ENCODE assay signal across 1 cellular context in the genomic region with DNA sequence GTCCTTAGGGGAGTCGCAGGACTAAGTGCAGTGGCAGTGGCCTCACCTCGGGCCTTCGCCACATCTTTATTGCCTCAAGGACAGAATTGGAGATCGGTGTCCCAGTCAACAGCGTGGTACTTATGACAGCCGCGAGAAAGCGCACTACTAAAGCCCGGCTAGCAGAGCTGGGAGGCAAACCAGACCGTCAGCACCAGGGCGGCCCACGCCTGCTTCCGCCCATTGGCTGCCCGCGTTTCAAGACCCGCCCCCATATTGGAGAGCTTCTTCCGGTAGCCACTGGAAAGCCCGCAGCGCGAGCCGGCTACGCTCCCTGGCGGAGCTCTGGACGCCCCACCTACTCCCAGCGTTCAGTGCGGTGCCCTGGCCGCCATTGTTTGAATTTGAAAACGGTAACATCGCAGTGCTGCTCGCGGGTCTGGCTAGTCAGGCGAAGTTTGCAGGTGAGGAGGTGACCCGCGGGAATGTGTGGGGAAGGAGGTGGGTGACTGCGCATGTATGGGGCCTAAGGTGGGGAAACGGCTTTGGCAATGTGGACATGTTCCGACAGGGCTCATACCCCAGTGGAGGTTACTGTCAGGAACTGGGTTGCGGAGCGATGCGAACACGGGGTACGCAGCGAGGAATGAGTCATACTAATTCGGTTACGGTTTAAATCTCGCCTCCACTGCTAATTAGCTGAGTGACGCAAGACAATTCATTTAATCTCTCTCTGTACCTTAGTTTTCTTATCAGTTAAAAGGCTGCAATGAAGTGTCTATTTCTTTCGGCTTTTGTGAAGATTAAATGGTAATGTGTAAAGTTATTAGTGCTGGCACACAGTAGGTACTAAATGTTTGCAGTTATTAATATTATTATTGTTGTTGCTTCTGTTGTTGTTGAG.
TF ChIP-seq lines count a peak whose summit lies in the region.

A gene with protein sequence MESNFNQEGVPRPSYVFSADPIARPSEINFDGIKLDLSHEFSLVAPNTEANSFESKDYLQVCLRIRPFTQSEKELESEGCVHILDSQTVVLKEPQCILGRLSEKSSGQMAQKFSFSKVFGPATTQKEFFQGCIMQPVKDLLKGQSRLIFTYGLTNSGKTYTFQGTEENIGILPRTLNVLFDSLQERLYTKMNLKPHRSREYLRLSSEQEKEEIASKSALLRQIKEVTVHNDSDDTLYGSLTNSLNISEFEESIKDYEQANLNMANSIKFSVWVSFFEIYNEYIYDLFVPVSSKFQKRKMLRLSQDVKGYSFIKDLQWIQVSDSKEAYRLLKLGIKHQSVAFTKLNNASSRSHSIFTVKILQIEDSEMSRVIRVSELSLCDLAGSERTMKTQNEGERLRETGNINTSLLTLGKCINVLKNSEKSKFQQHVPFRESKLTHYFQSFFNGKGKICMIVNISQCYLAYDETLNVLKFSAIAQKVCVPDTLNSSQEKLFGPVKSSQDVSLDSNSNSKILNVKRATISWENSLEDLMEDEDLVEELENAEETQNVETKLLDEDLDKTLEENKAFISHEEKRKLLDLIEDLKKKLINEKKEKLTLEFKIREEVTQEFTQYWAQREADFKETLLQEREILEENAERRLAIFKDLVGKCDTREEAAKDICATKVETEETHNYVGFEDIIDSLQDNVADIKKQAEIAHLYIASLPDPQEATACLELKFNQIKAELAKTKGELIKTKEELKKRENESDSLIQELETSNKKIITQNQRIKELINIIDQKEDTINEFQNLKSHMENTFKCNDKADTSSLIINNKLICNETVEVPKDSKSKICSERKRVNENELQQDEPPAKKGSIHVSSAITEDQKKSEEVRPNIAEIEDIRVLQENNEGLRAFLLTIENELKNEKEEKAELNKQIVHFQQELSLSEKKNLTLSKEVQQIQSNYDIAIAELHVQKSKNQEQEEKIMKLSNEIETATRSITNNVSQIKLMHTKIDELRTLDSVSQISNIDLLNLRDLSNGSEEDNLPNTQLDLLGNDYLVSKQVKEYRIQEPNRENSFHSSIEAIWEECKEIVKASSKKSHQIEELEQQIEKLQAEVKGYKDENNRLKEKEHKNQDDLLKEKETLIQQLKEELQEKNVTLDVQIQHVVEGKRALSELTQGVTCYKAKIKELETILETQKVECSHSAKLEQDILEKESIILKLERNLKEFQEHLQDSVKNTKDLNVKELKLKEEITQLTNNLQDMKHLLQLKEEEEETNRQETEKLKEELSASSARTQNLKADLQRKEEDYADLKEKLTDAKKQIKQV (N-terminal part only) (plus strand): TSS at position 353 of the 883 bp plus-strand sequence. CDS start 3,705 bp downstream, outside the sequence.

TF ChIP-seq in SK-N-SH, 30 proteins besides CTCF, POLR2A, EP300 and RAD21 (continued from another document):
- TF ChIP-seq YY1 (IDR thresholded peaks at IDR 0.05; ENCODE audit: low read depth) (peak; percentile 88), POLR2AphosphoS5 (IDR thresholded peaks at IDR 0.05; ENCODE audit: low read depth, low read length) (peak; percentile 95), FOXM1 (IDR thresholded peaks at IDR 0.05; ENCODE audit: low read depth) (peak; percentile 94), FOSL2 (IDR thresholded peaks at IDR 0.05; ENCODE audit: borderline replicate concordance, low read depth) (peak; percentile 54; the same call in 1 of the 2 replicates), RXRA (IDR thresholded peaks at IDR 0.05; ENCODE audit: borderline replicate concordance, low read depth) (no peak), FOXJ3 (CRISPR knock-in tag; IDR thresholded peaks at IDR 0.05) (no peak), SIN3A (IDR thresholded peaks at IDR 0.05; ENCODE audit: borderline replicate concordance, low read depth, low read length) (peak; percentile 99), ELF1 (IDR thresholded peaks at IDR 0.05) (peak; percentile 80), GABPA (IDR thresholded peaks at IDR 0.05; ENCODE audit: low read depth) (peak; percentile 48), SMC3 (IDR thresholded peaks at IDR 0.05; ENCODE audit: low read depth, low read length) (0 out of 2 replicates have a peak, but pooled peaks have one; percentile 0)
- TF ChIP-seq, protein P1, sequence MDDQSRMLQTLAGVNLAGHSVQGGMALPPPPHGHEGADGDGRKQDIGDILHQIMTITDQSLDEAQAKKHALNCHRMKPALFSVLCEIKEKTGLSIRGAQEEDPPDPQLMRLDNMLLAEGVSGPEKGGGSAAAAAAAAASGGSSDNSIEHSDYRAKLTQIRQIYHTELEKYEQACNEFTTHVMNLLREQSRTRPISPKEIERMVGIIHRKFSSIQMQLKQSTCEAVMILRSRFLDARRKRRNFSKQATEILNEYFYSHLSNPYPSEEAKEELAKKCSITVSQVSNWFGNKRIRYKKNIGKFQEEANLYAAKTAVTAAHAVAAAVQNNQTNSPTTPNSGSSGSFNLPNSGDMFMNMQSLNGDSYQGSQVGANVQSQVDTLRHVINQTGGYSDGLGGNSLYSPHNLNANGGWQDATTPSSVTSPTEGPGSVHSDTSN (IDR thresholded peaks at IDR 0.05): peak; percentile 43
- TF ChIP-seq, protein P2, sequence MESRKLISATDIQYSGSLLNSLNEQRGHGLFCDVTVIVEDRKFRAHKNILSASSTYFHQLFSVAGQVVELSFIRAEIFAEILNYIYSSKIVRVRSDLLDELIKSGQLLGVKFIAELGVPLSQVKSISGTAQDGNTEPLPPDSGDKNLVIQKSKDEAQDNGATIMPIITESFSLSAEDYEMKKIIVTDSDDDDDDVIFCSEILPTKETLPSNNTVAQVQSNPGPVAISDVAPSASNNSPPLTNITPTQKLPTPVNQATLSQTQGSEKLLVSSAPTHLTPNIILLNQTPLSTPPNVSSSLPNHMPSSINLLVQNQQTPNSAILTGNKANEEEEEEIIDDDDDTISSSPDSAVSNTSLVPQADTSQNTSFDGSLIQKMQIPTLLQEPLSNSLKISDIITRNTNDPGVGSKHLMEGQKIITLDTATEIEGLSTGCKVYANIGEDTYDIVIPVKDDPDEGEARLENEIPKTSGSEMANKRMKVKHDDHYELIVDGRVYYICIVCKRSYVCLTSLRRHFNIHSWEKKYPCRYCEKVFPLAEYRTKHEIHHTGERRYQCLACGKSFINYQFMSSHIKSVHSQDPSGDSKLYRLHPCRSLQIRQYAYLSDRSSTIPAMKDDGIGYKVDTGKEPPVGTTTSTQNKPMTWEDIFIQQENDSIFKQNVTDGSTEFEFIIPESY (IDR thresholded peaks at IDR 0.05; ENCODE audit: borderline replicate concordance, low read depth): no peak
TF ChIP-seq in SK-N-SH: peak in this region for 14.
